In genomic region chr5:79464695-79465332, GRCh38 we compare ENCODE assay signal across 8 cellular contexts.
DNase-seq lines count a peak whose midpoint lies in the region; ATAC-seq and TF ChIP-seq lines count a peak whose summit lies in the region.

No MANE protein-coding gene starts in this region.

- no peaks in the 10 kb centered on the region for H3K4me1 ChIP-seq in tibial artery

- peak; percentile 11 for DNase-seq in NCI-H1436 (lab: John Stamatoyannopoulos, UW)
- no peak for DNase-seq in NCI-H1436 treated with DMSO at 0.1 percent for 48 hours (lab: John Stamatoyannopoulos, UW)
- DNase-seq in MV-4-11 (lab: John Stamatoyannopoulos, UW): peak; percentile 46
- no peak for DNase-seq in astrocyte of the cerebellum (ENCODE audit: low read depth)
- DNase-seq in inferior parietal cortex (ENCODE audit: extremely low spot score): peak; percentile 47
- no peak for DNase-seq in tibial artery
- no peak for DNase-seq in islet precursor cell

- no peaks in the 10 kb centered on the region for H3K9me3 ChIP-seq in tibial artery

- H3K4me3 ChIP-seq in astrocyte of the cerebellum (ENCODE audit: low read depth, low read length) (no peak overlapping the region), tibial artery (no peak overlapping the region)

- intact Hi-C loops in tibial artery (cut with DNase I; ENCODE audit: low total_unique reads): loop anchor here (10.0 kb wide), 1 partner anchor 440 kb away; no protein-coding TSS in a partner anchor

- in situ Hi-C loops in astrocyte of the cerebellum (cut with HindIII; ENCODE audit: low sequenced_read_pairs): no loop called here

- TF ChIP-seq CTCF in astrocyte of the cerebellum (IDR thresholded peaks at IDR 0.05; ENCODE audit: low read depth, low read length, missing control alignments) (peak; percentile 38), tibial artery (IDR thresholded peaks at IDR 0.05) (peak; percentile 40)

- ATAC-seq in GM21786 (IDR thresholded peaks at IDR 0.05; ENCODE audit: unreplicated experiment): no peak

- no peak overlapping the region for H3K27ac ChIP-seq in tibial artery

- H3K36me3 ChIP-seq in tibial artery: no peaks in the 10 kb centered on the region

- no peaks in the 10 kb centered on the region for H3K27me3 ChIP-seq in tibial artery

Comparison
In these comparisons a context has a peak if more than half of its experiments do, and no peak if none do; other contexts are left out.
1. DNase-seq: peak in NCI-H1436 (single experiment), MV-4-11 (single experiment) and inferior parietal cortex (single experiment); none in NCI-H1436 treated with DMSO at 0.1 percent for 48 hours (single experiment), astrocyte of the cerebellum (single experiment), tibial artery (0 of 2) and islet precursor cell (single experiment).